ENCODE assay signal across 1 cellular context in the genomic region with DNA sequence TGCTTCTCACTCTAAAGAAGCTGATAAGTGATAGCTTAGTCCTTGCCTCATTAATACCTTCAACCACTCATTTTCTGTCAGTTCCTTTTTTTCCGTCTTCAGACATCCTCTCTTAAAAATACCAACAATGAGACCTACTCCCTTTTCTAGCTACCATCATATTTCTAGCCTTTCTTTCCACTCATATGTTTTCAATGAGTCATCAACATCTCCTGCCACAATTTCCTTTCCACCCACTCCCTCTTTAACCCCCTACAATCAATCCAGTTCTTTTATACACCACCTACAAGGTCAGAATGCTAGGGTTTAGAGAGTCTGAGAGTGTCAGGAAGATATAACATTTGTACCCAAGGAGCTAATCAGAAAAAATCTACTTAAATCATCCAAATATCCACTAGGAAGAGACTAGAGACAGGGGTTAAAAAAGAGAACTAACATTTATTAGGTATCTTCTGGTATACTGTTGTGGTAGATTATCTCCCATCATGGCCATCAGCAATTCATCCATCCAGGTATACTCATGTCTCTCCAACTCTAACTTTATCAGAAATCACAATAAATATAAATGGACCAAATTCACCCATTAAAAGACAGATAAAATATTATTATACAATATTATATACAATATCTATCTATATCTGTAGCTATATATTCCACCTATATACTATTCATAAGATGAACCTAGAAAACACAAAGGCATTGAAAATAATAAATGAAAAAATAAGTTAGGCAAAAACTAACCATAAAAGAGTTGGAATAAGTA.
TF ChIP-seq lines count a peak whose summit lies in the region.

No MANE protein-coding gene starts in this region.

TF ChIP-seq in endothelial cell of umbilical vein, 7 proteins besides CTCF, POLR2A, EP300 and RAD21 (continued from another document):
- TF ChIP-seq EZH2 (IDR thresholded peaks at IDR 0.05; ENCODE audit: borderline replicate concordance, low read depth, low read length, severe bottlenecking) (no peak), JUN (IDR thresholded peaks at IDR 0.05; ENCODE audit: borderline replicate concordance, insufficient read depth, insufficient read length, low read depth) (peak; percentile 42)
